Comparison of ENCODE assay signal across 17 cellular contexts in the genomic region with DNA sequence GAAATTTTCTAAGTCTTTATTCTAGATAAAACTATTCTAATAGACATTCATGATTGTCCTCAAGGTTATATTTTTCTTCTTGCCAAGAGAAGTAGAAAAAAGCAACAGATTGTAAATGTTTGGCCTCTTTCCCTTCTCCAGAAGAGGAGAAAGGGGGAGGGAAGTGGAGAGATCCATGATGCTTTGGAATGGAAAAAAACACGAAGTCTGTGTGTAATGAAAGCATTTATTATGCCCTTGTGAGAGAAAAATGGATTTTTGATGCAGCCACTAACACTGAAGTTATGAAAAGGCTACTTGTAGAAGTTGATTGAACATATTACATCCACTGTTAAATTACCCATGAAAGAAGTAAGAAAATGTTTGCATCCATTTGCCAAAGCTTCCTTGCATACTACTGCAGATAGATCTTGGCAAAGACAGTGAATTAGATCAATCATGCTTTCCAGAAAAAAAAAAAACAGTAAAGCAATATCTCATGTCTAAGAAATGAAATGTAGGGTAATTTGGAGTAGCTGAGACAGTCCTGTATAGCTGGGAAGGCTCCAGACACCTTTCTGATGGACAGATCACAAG.
DNase-seq lines count a peak whose midpoint lies in the region; ATAC-seq, FAIRE-seq and TF ChIP-seq lines count a peak whose summit lies in the region.
"Had no signal": no experiment of that assay in that cellular context is flagged by ENCODE, and none has a peak within 500 bp of the region (broad histone marks: within the 10 kb centered on the region; RNA-seq: fewer than 3 reads in every experiment).

No MANE protein-coding gene starts in this region.

- no peak overlapping the region for H3K27ac Mint-ChIP-seq in astrocyte (ENCODE audit: unreplicated experiment)
- no peak overlapping the region for H3K27ac Mint-ChIP-seq in type B pancreatic cell
- H3K27ac Mint-ChIP-seq: CD4-positive, alpha-beta T cell had no signal

- H3K79me2 ChIP-seq in astrocyte (ENCODE audit: insufficient read depth, low read length): no peaks in the 10 kb centered on the region

- 33% methylated on average over 1 of the region's 1 CpG for WGBS in right lobe of liver (ENCODE audit: insufficient coverage, low coverage, low lambda C conversion rate, missing lambda C conversion rate)

- no peaks in the 10 kb centered on the region for H3K27me3 ChIP-seq in astrocyte (ENCODE audit: insufficient read depth, low read length)
- no peaks in the 10 kb centered on the region for H3K27me3 ChIP-seq in right lobe of liver
- H3K27me3 ChIP-seq: BE2C had no signal

- H3K4me1 Mint-ChIP-seq in astrocyte (ENCODE audit: low read depth, unreplicated experiment) (no peaks in the 10 kb centered on the region), type B pancreatic cell (ENCODE audit: unreplicated experiment) (no peaks in the 10 kb centered on the region)

- intact Hi-C loops in right lobe of liver (cut with DNase I): no loop called here

- no peaks in the 10 kb centered on the region for H3K27me3 Mint-ChIP-seq in astrocyte (ENCODE audit: low read depth, unreplicated experiment)
- H3K27me3 Mint-ChIP-seq in type B pancreatic cell: no peaks in the 10 kb centered on the region
- H3K27me3 Mint-ChIP-seq: CD4-positive, alpha-beta T cell had no signal

- TF ChIP-seq POLR2A in right lobe of liver (IDR thresholded peaks at IDR 0.05): no peak

- H3K9ac ChIP-seq in astrocyte (ENCODE audit: low read length): no peak overlapping the region

- H3K36me3 ChIP-seq in astrocyte (ENCODE audit: insufficient read depth, low read length): no peaks in the 10 kb centered on the region
- no peaks in the 10 kb centered on the region for H3K36me3 ChIP-seq in right lobe of liver
- H3K36me3 ChIP-seq: BE2C had no signal

- H3K9me3 ChIP-seq in astrocyte (ENCODE audit: insufficient read depth, low read depth, low read length) (no peaks in the 10 kb centered on the region), right lobe of liver (no peaks in the 10 kb centered on the region)
- H3K9me3 ChIP-seq: BE2C had no signal

- no peaks in the 10 kb centered on the region for H3K4me1 ChIP-seq in astrocyte (ENCODE audit: insufficient read depth, low read length)
- no peaks in the 10 kb centered on the region for H3K4me1 ChIP-seq in right lobe of liver
- H3K4me1 ChIP-seq: BE2C had no signal

- TF ChIP-seq CTCF in astrocyte (IDR thresholded peaks at IDR 0.05; ENCODE audit: insufficient read depth, low read depth, low read length) (no peak), right lobe of liver (IDR thresholded peaks at IDR 0.05) (no peak), type B pancreatic cell (conservative IDR thresholded peaks at IDR 0.05) (no peak)

- H3K4me3 Mint-ChIP-seq in astrocyte (ENCODE audit: unreplicated experiment): no peak overlapping the region
- no peak overlapping the region for H3K4me3 Mint-ChIP-seq in type B pancreatic cell
- H3K4me3 Mint-ChIP-seq: CD4-positive, alpha-beta T cell had no signal

- no peaks in the 10 kb centered on the region for H3K36me3 Mint-ChIP-seq in astrocyte (ENCODE audit: low read depth, unreplicated experiment)
- no peaks in the 10 kb centered on the region for H3K36me3 Mint-ChIP-seq in type B pancreatic cell

- H3K27ac ChIP-seq in astrocyte (ENCODE audit: low read depth, low read length): no peak overlapping the region
- no peak overlapping the region for H3K27ac ChIP-seq in right lobe of liver

- H2AFZ ChIP-seq in astrocyte (ENCODE audit: low read depth, low read length): no peak overlapping the region

- no peaks in the 10 kb centered on the region for H4K20me1 ChIP-seq in astrocyte (ENCODE audit: insufficient read depth, low read length)

- H3K4me3 ChIP-seq in astrocyte (ENCODE audit: insufficient read depth, low read depth, low read length) (no peak overlapping the region), right lobe of liver (no peak overlapping the region)
- H3K4me3 ChIP-seq: GM12878 had no signal

- H3K9me3 Mint-ChIP-seq in astrocyte (ENCODE audit: unreplicated experiment): no peaks in the 10 kb centered on the region
- no peaks in the 10 kb centered on the region for H3K9me3 Mint-ChIP-seq in type B pancreatic cell
- H3K9me3 Mint-ChIP-seq: CD4-positive, alpha-beta T cell had no signal

- FAIRE-seq in astrocyte (lab: Jason Lieb, UNC): no peak
- FAIRE-seq: D721Med, GM12878 had no signal

- peak; percentile 17 for DNase-seq in NCI-H2171 (lab: John Stamatoyannopoulos, UW)
- DNase-seq in astrocyte (ENCODE audit: low read depth): peak; percentile 58
- DNase-seq in left kidney (ENCODE audit: low read depth, low spot score): peak; percentile 15
- peak; percentile 14 for DNase-seq in stromal cell of bone marrow (ENCODE audit: low read depth)
- no peak for DNase-seq in MV-4-11 (lab: John Stamatoyannopoulos, UW)
- DNase-seq in right lobe of liver: no peak
- no peak for DNase-seq in type B pancreatic cell (ENCODE audit: extremely low spot score, unreplicated experiment)
- DNase-seq: BE2C; CD4-positive, alpha-beta T cell; DND-41; NCI-H1417; NCI-H2029; NCI-H226; NCI-H526 treated with DMSO at 0.1 percent for 48 hours; SHP77 had no signal

- no peak overlapping the region for H3K4me2 ChIP-seq in astrocyte (ENCODE audit: low read length)

- ATAC-seq in right lobe of liver: no peak
- ATAC-seq: GM12878 had no signal

Comparison
In these comparisons a context has a peak if more than half of its experiments do, and no peak if none do; other contexts are left out.
1. DNase-seq: peak in NCI-H2171 (single experiment), astrocyte (single experiment), left kidney (single experiment) and stromal cell of bone marrow (single experiment); none in MV-4-11 (single experiment), right lobe of liver (0 of 3) and type B pancreatic cell (single experiment).